ENCODE assay signal across 15 cellular contexts in genomic region chr2:168550670-168551069, GRCh38.
DNase-seq lines count a peak whose midpoint lies in the region; ATAC-seq lines count a peak whose summit lies in the region.
"Had no signal": no experiment of that assay in that cellular context is flagged by ENCODE, and none has a peak within 500 bp of the region (broad histone marks: within the 10 kb centered on the region; RNA-seq: fewer than 3 reads in every experiment).

No MANE protein-coding gene starts in this region.

- no peak overlapping the region for H3K4me3 Mint-ChIP-seq in stimulated activated memory B cell treated with anti-CD40 and anti-IgM and Interleukin-4, amounts not matched to agents 10 μg/mL and 1 μg/mL and 100 μg/mL, for 72 hours
- H3K4me3 Mint-ChIP-seq: activated T-helper 1 cell treated with anti-CD3 and anti-CD28 coated beads, Interleukin-12 subunit alpha, Interleukin-12 subunit beta, Interleukin-2, Interleukin-4 antibody, amounts not matched to agents 30 ng/mL and 10 ng/mL and 1 ng/mL, durations not matched to agents 14 hours and 24 hours and 36 hours; T-helper 17 cell had no signal

- H3K36me3 Mint-ChIP-seq in stimulated activated memory B cell treated with anti-CD40 and anti-IgM and Interleukin-4, amounts not matched to agents 10 μg/mL and 1 μg/mL and 100 μg/mL, for 72 hours: peaks cover 7% of the 10 kb centered on the region

- H3K27me3 Mint-ChIP-seq in stimulated activated memory B cell treated with anti-CD40 and anti-IgM and Interleukin-4, amounts not matched to agents 10 μg/mL and 1 μg/mL and 100 μg/mL, for 72 hours: no peaks in the 10 kb centered on the region
- H3K27me3 Mint-ChIP-seq: progenitor cell of endocrine pancreas, T-helper 17 cell had no signal

- WGBS in iPS DF 6.9 (ENCODE audit: insufficient coverage, insufficient read length): no CpG with 5 or more reads among the region's 5 CpGs

- H3K4me1 Mint-ChIP-seq in stimulated activated memory B cell treated with anti-CD40 and anti-IgM and Interleukin-4, amounts not matched to agents 10 μg/mL and 1 μg/mL and 100 μg/mL, for 72 hours: peaks cover 13% of the 10 kb centered on the region

- no peaks in the 10 kb centered on the region for H3K9me3 ChIP-seq in iPS DF 6.9 (ENCODE audit: control insufficient read depth, insufficient read depth, low read length)
- H3K9me3 ChIP-seq: colonic mucosa, esophagus muscularis mucosa, transverse colon had no signal

- no peaks in the 10 kb centered on the region for H3K27me3 ChIP-seq in iPS DF 6.9 (ENCODE audit: control insufficient read depth, insufficient read depth, low read length)
- H3K27me3 ChIP-seq: colonic mucosa, esophagus muscularis mucosa, transverse colon had no signal

- no peak overlapping the region for H3K27ac Mint-ChIP-seq in stimulated activated memory B cell treated with anti-CD40 and anti-IgM and Interleukin-4, amounts not matched to agents 10 μg/mL and 1 μg/mL and 100 μg/mL, for 72 hours
- H3K27ac Mint-ChIP-seq: activated T-helper 1 cell treated with anti-CD3 and anti-CD28 coated beads, Interleukin-12 subunit alpha, Interleukin-12 subunit beta, Interleukin-2, Interleukin-4 antibody, amounts not matched to agents 30 ng/mL and 10 ng/mL and 1 ng/mL, durations not matched to agents 14 hours and 24 hours and 36 hours; progenitor cell of endocrine pancreas had no signal

- DNase-seq in NCI-H526 (lab: John Stamatoyannopoulos, UW) (peak; percentile 70 to 78), NCI-H526 treated with DMSO at 0.1 percent for 48 hours (lab: John Stamatoyannopoulos, UW) (no peak), NCI-H748 treated with DMSO at 0.1 percent for 48 hours (lab: John Stamatoyannopoulos, UW) (peak; percentile 15), iPS DF 6.9 (ENCODE audit: low read depth, low spot score) (peak; percentile 25), HT-29 (ENCODE audit: low spot score) (no peak), midbrain (lab: John Stamatoyannopoulos, UW) (no peak)
- DNase-seq in activated T-cell treated with anti-CD3 and anti-CD28 coated beads, Interleukin-2, amount 50 U/mL, for 48 hours: no peak
- DNase-seq: colonic mucosa, Karpas-422, T-helper 17 cell, transverse colon had no signal

- no peaks in the 10 kb centered on the region for H3K36me3 ChIP-seq in iPS DF 6.9 (ENCODE audit: control insufficient read depth, insufficient read depth, low read length)
- H3K36me3 ChIP-seq: colonic mucosa, transverse colon had no signal

- ATAC-seq in stimulated activated memory B cell treated with anti-CD40 and anti-IgM and Interleukin-4, amounts not matched to agents 10 μg/mL and 1 μg/mL and 100 μg/mL, for 72 hours: peak; percentile 24
- ATAC-seq: T-helper 17 cell had no signal

- H3K27ac ChIP-seq in iPS DF 6.9 (ENCODE audit: low read length): no peak overlapping the region
- H3K27ac ChIP-seq: colonic mucosa, esophagus muscularis mucosa, transverse colon had no signal

- peaks cover 4% of the 10 kb centered on the region for H3K9me3 Mint-ChIP-seq in stimulated activated memory B cell treated with anti-CD40 and anti-IgM and Interleukin-4, amounts not matched to agents 10 μg/mL and 1 μg/mL and 100 μg/mL, for 72 hours
- H3K9me3 Mint-ChIP-seq: activated T-helper 1 cell treated with anti-CD3 and anti-CD28 coated beads, Interleukin-12 subunit alpha, Interleukin-12 subunit beta, Interleukin-2, Interleukin-4 antibody, amounts not matched to agents 30 ng/mL and 10 ng/mL and 1 ng/mL, durations not matched to agents 14 hours and 24 hours and 36 hours had no signal

- H3K4me3 ChIP-seq in iPS DF 6.9 (ENCODE audit: low read length): no peak overlapping the region
- H3K4me3 ChIP-seq: colonic mucosa, esophagus muscularis mucosa, transverse colon had no signal

- peaks cover 3% of the 10 kb centered on the region; the same call in 1 of the 2 replicates for H3K4me1 ChIP-seq in iPS DF 6.9 (ENCODE audit: control insufficient read depth, insufficient read depth, low read length)
- H3K4me1 ChIP-seq: colonic mucosa had no signal

Comparison
In these comparisons a context has a peak if more than half of its experiments do, and no peak if none do; other contexts are left out.
1. DNase-seq: peak in NCI-H526 (2 of 2), NCI-H748 treated with DMSO at 0.1 percent for 48 hours (single experiment) and iPS DF 6.9 (single experiment); none in NCI-H526 treated with DMSO at 0.1 percent for 48 hours (single experiment), HT-29 (single experiment), activated T-cell treated with anti-CD3 and anti-CD28 coated beads, Interleukin-2, amount 50 U/mL, for 48 hours (0 of 2) and midbrain (single experiment).